Comparison of ENCODE assay signal across 1 cellular context in the genomic region with DNA sequence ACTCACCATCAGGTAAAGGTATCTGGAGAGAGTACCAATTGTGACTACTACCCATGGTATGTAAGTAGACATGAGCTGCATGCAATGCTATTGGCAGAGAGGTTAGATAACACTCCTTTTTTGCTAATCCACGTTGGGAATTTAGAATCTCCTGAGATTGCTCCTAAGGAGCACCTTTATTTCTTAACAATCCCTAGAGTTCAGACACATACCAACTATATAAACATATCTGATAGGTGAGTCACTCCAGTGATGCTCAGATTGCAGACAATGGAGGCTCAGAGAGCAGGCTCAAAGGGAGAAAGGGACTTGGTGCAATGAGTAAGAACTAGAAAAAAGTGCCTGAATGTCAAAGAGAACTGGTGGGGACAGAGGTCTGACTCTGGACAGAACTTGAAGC.
TF ChIP-seq lines count a peak whose summit lies in the region.

No MANE protein-coding gene starts in this region.

TF ChIP-seq in A549, 52 proteins besides CTCF, POLR2A, EP300 and RAD21 (continued from another document):
- TF ChIP-seq NPAS2 (CRISPR knock-in tag; IDR thresholded peaks at IDR 0.05; ENCODE audit: borderline replicate concordance) (no peak), ZFP36 (IDR thresholded peaks at IDR 0.05; ENCODE audit: borderline replicate concordance, partially characterized antibody) (no peak), JUN (IDR thresholded peaks at IDR 0.05) (peak; percentile 67 to 81; a peak in 4 of 5 replicates), ATOH8 (CRISPR knock-in tag; IDR thresholded peaks at IDR 0.05; ENCODE audit: low read depth) (no peak), RARB (CRISPR knock-in tag; IDR thresholded peaks at IDR 0.05) (no peak), HOXB13 (CRISPR knock-in tag; IDR thresholded peaks at IDR 0.05; ENCODE audit: low read depth) (no peak), HEYL (CRISPR knock-in tag; IDR thresholded peaks at IDR 0.05) (no peak), JUNB (IDR thresholded peaks at IDR 0.05) (peak; percentile 81), EHF (CRISPR knock-in tag; IDR thresholded peaks at IDR 0.05) (no peak), CBX2 (IDR thresholded peaks at IDR 0.05; ENCODE audit: borderline replicate concordance, low read depth) (no peak), USF2 (IDR thresholded peaks at IDR 0.05) (no peak), POLR2AphosphoS2 (conservative IDR thresholded peaks at IDR 0.05; ENCODE audit: low read length) (no peak), CHD4 (IDR thresholded peaks at IDR 0.05; ENCODE audit: borderline replicate concordance) (no peak), NFE2L2 (conservative IDR thresholded peaks at IDR 0.05; ENCODE audit: low read length) (no peak), BHLHE40 (IDR thresholded peaks at IDR 0.05; ENCODE audit: low read depth, low read length) (no peak), FOSL2 (IDR thresholded peaks at IDR 0.05) (peak; percentile 82), FOSL2 (CRISPR knock-in tag; IDR thresholded peaks at IDR 0.05) (peak; percentile 95), SMC3 (IDR thresholded peaks at IDR 0.05) (peak; percentile 11; the same call in 1 of the 3 replicates), CHD2 (IDR thresholded peaks at IDR 0.05; ENCODE audit: low read length, partially characterized antibody) (no peak), MAZ (IDR thresholded peaks at IDR 0.05; ENCODE audit: borderline replicate concordance, low read depth, low read length) (no peak), PHF8 (IDR thresholded peaks at IDR 0.05; ENCODE audit: borderline replicate concordance, low read depth) (no peak), MYC (IDR thresholded peaks at IDR 0.05; ENCODE audit: borderline replicate concordance, low read length) (no peak), NR3C1 (IDR thresholded peaks at IDR 0.05) (no peak), RNF2 (IDR thresholded peaks at IDR 0.05; ENCODE audit: borderline replicate concordance, low read depth) (no peak), HDAC2 (IDR thresholded peaks at IDR 0.05) (no peak), TP53 (CRISPR knock-in tag; IDR thresholded peaks at IDR 0.05) (no peak), EHMT2 (IDR thresholded peaks at IDR 0.05; ENCODE audit: low read depth) (no peak), FOSB (CRISPR knock-in tag; IDR thresholded peaks at IDR 0.05) (peak; percentile 69; the same call in 1 of the 2 replicates), HOXB5 (CRISPR knock-in tag; IDR thresholded peaks at IDR 0.05) (no peak), FOXS1 (CRISPR knock-in tag; IDR thresholded peaks at IDR 0.05) (no peak), RCOR1 (IDR thresholded peaks at IDR 0.05; ENCODE audit: low read depth, low read length) (no peak), MAX (IDR thresholded peaks at IDR 0.05) (peak; percentile 50), CBX8 (IDR thresholded peaks at IDR 0.05) (no peak)
- TF ChIP-seq, protein P1, sequence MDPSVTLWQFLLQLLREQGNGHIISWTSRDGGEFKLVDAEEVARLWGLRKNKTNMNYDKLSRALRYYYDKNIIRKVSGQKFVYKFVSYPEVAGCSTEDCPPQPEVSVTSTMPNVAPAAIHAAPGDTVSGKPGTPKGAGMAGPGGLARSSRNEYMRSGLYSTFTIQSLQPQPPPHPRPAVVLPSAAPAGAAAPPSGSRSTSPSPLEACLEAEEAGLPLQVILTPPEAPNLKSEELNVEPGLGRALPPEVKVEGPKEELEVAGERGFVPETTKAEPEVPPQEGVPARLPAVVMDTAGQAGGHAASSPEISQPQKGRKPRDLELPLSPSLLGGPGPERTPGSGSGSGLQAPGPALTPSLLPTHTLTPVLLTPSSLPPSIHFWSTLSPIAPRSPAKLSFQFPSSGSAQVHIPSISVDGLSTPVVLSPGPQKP (IDR thresholded peaks at IDR 0.05; ENCODE audit: low read depth, low read length), result no peak
- TF ChIP-seq, protein P2, sequence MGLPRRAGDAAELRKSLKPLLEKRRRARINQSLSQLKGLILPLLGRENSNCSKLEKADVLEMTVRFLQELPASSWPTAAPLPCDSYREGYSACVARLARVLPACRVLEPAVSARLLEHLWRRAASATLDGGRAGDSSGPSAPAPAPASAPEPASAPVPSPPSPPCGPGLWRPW (IDR thresholded peaks at IDR 0.05), result no peak
- TF ChIP-seq, protein P3, sequence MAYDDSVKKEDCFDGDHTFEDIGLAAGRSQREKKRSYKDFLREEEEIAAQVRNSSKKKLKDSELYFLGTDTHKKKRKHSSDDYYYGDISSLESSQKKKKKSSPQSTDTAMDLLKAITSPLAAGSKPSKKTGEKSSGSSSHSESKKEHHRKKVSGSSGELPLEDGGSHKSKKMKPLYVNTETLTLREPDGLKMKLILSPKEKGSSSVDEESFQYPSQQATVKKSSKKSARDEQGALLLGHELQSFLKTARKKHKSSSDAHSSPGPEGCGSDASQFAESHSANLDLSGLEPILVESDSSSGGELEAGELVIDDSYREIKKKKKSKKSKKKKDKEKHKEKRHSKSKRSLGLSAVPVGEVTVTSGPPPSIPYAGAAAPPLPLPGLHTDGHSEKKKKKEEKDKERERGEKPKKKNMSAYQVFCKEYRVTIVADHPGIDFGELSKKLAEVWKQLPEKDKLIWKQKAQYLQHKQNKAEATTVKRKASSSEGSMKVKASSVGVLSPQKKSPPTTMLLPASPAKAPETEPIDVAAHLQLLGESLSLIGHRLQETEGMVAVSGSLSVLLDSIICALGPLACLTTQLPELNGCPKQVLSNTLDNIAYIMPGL (CRISPR knock-in tag; IDR thresholded peaks at IDR 0.05; ENCODE audit: borderline replicate concordance), result no peak
TF ChIP-seq in A549: peak in this region for 10.
